In genomic region chr19:50899549-50899948, GRCh38 we compare ENCODE assay signal across 24 cellular contexts. TPM values are rescaled to one million over a fixed set of nuclear protein-coding genes. Genes with fewer than 3 reads are reported as not detected.
"Had no signal": no experiment of that assay in that cellular context is flagged by ENCODE, and none has a peak within 500 bp of the region (broad histone marks: within the 10 kb centered on the region; RNA-seq: fewer than 3 reads in every experiment).

No MANE protein-coding gene starts in this region.

- H3K36me3 Mint-ChIP-seq: activated CD8-positive, alpha-beta memory T cell treated with anti-CD3 and anti-CD28 coated beads, Interleukin-2, amount 10 ng/mL, durations not matched to agents 7 days and 5 days; immature natural killer cell had no signal

- H3K4me3 Mint-ChIP-seq: activated CD8-positive, alpha-beta memory T cell treated with anti-CD3 and anti-CD28 coated beads, Interleukin-2, amount 10 ng/mL, durations not matched to agents 7 days and 5 days; effector memory CD8-positive, alpha-beta T cell; immature natural killer cell; nephron progenitor cell; T-helper 17 cell had no signal

- H3K27ac ChIP-seq: epithelial cell of prostate, heart left ventricle, psoas muscle, sigmoid colon, thoracic aorta, upper lobe of right lung, VCaP had no signal

- H3K27me3 ChIP-seq: upper lobe of right lung had no signal

- H3K36me3 ChIP-seq: heart left ventricle, sigmoid colon, thoracic aorta, upper lobe of right lung had no signal

- H3K4me1 ChIP-seq: heart left ventricle, psoas muscle, upper lobe of right lung had no signal

- H3K27ac Mint-ChIP-seq: activated CD8-positive, alpha-beta memory T cell treated with anti-CD3 and anti-CD28 coated beads, Interleukin-2, amount 10 ng/mL, durations not matched to agents 7 days and 5 days; effector memory CD8-positive, alpha-beta T cell; immature natural killer cell; nephron progenitor cell; T-helper 17 cell had no signal

- FAIRE-seq: frontal cortex had no signal

- ATAC-seq: activated CD8-positive, alpha-beta memory T cell treated with anti-CD3 and anti-CD28 coated beads, Interleukin-2, amount 10 ng/mL, durations not matched to agents 7 days and 5 days; effector memory CD8-positive, alpha-beta T cell; heart left ventricle; psoas muscle; T-helper 17 cell; upper lobe of right lung had no signal

- DNase-seq: activated CD4-positive, alpha-beta T cell treated with anti-CD3 and anti-CD28 coated beads, Interleukin-2, amount 50 U/mL, for 48 hours; activated CD8-positive, alpha-beta memory T cell treated with anti-CD3 and anti-CD28 coated beads, Interleukin-2, amount 10 ng/mL, durations not matched to agents 7 days and 5 days; activated naive CD4-positive, alpha-beta T cell treated with anti-CD3 and anti-CD28 coated beads, Interleukin-2, amount 50 U/mL, for 16 hours; activated T-cell treated with anti-CD3 and anti-CD28 coated beads, Interleukin-2, amount 50 U/mL, for 1 hour; dermis blood vessel endothelial cell; effector memory CD8-positive, alpha-beta T cell; heart left ventricle; immature natural killer cell; mesendoderm; nephron progenitor cell; psoas muscle; sigmoid colon; stimulated activated CD4-positive, alpha-beta T cell treated with anti-CD3 and anti-CD28 coated beads, Interleukin-1b, Interleukin-23, amount 100 ng/mL, for 48 hours; T-helper 17 cell; upper lobe of right lung had no signal

- H3K4me1 Mint-ChIP-seq: immature natural killer cell, nephron progenitor cell had no signal

- H3K4me3 ChIP-seq: heart left ventricle, psoas muscle, sigmoid colon, thoracic aorta, upper lobe of right lung had no signal

- H3K9me3 ChIP-seq: heart left ventricle, psoas muscle, sigmoid colon, thoracic aorta, upper lobe of right lung had no signal

RNA-seq across cellular contexts. Expression of gene KLK4, which starts 11.6 kb away (rescaled TPM):
- total RNA-seq: activated CD8-positive, alpha-beta memory T cell treated with anti-CD3 and anti-CD28 coated beads, Interleukin-2, amount 10 ng/mL, durations not matched to agents 7 days and 5 days; chondrocyte; dermis blood vessel endothelial cell; fibroblast of lung; frontal cortex; heart left ventricle; liver; omental fat pad; psoas muscle; sigmoid colon; T-helper 17 cell; thoracic aorta; upper lobe of right lung had no signal
- polyA plus RNA-seq: adipose tissue, fibroblast of lung, heart left ventricle, immature natural killer cell, liver, psoas muscle had no signal

RNA-seq across cellular contexts. Expression of gene KLK2, which starts 26.3 kb away (rescaled TPM):
- total RNA-seq: chondrocyte, dermis blood vessel endothelial cell, fibroblast of lung, frontal cortex, heart left ventricle, liver, omental fat pad, psoas muscle, sigmoid colon, T-helper 17 cell, thoracic aorta, upper lobe of right lung had no signal
- polyA plus RNA-seq: fibroblast of lung, heart left ventricle, immature natural killer cell, liver, psoas muscle had no signal

RNA-seq across cellular contexts. Expression of gene KLK3, which starts 44.8 kb away (rescaled TPM):
- total RNA-seq: activated CD8-positive, alpha-beta memory T cell treated with anti-CD3 and anti-CD28 coated beads, Interleukin-2, amount 10 ng/mL, durations not matched to agents 7 days and 5 days; chondrocyte; dermis blood vessel endothelial cell; fibroblast of lung; frontal cortex; heart left ventricle; liver; omental fat pad; psoas muscle; sigmoid colon; T-helper 17 cell; thoracic aorta; upper lobe of right lung had no signal
- polyA plus RNA-seq: fibroblast of lung, heart left ventricle, immature natural killer cell, liver, psoas muscle had no signal

RNA-seq across cellular contexts. Expression of gene KLK5, which starts 53.3 kb away (rescaled TPM):
- total RNA-seq: activated CD8-positive, alpha-beta memory T cell treated with anti-CD3 and anti-CD28 coated beads, Interleukin-2, amount 10 ng/mL, durations not matched to agents 7 days and 5 days; dermis blood vessel endothelial cell; fibroblast of lung; frontal cortex; liver; psoas muscle; sigmoid colon; T-helper 17 cell; thoracic aorta; upper lobe of right lung had no signal
- polyA plus RNA-seq: heart left ventricle, immature natural killer cell, liver, sigmoid colon had no signal
